ENCODE assay signal across 9 cellular contexts in the genomic region with DNA sequence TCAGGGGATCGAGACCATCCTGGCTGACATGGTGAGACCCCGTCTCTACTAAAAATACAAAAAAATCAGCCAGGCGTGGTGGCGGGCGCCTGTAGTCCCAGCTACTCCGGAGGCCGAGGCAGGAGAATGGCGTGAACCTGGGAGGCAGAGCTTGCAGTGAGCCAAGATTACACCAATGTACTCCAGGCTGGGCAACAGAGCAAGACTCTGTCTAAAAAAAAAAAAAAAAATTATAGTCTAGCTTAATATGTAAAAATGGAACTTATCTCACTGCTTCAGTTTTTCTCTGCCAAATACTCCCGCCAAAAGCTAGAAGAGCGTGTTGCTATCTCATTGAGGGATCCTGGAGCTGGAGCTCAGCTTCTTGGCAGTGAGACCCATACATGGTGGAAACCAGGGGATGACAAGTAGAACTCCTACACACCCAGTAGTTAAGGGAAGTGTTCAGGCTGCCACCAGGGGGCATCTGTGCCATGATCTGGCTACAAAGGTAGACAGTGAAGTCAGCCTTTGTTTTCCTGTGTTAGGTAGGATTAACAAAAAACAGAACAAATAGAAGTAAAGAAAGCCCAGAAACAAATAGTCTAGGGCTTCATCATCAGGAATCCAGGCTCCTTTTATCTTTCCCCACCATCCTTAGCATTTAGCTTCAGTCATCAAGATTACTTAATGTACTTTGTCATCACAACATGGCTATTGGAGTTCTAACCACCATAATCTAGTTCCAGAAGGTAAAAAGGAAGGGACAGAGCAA. TPM values are rescaled to one million over a fixed set of nuclear protein-coding genes. Genes with fewer than 3 reads are reported as not detected.
DNase-seq lines count a peak whose midpoint lies in the region; ATAC-seq and TF ChIP-seq lines count a peak whose summit lies in the region.
"Had no signal": no experiment of that assay in that cellular context is flagged by ENCODE, and none has a peak within 500 bp of the region (broad histone marks: within the 10 kb centered on the region; RNA-seq: fewer than 3 reads in every experiment).

No MANE protein-coding gene starts in this region.

- peaks cover 0 to 13% (median 0%) of the 10 kb centered on the region in 4 donors for H3K36me3 ChIP-seq in sigmoid colon

- peak; percentile 65 for ATAC-seq in GM21737 (IDR thresholded peaks at IDR 0.05; ENCODE audit: unreplicated experiment)
- ATAC-seq in T-helper 17 cell: peak; percentile 100
- peak; percentile 91 to 94 for ATAC-seq in right cardiac atrium
- no peak for ATAC-seq in GM21717 (IDR thresholded peaks at IDR 0.05; ENCODE audit: unreplicated experiment)

- H3K4me1 Mint-ChIP-seq in T-helper 17 cell: peaks cover 8% of the 10 kb centered on the region

- intact Hi-C loops in right cardiac atrium (cut with DNase I) (loop anchor here (2.0 to 10.0 kb wide), 2 partner anchors 62 to 64 kb away; a partner anchor contains a TSS), sigmoid colon (cut with DNase I) (loop anchor here (1.0 to 5.0 kb wide), 4 partner anchors 32 to 224 kb away; a partner anchor contains a TSS)

- H3K27ac Mint-ChIP-seq in T-helper 17 cell: no peak overlapping the region
- H3K27ac Mint-ChIP-seq: activated naive CD8-positive, alpha-beta T cell had no signal

- H3K27ac ChIP-seq in right cardiac atrium (ENCODE audit: low read length) (no peak overlapping the region), sigmoid colon (peak overlapping the region in 2 of 4 donors; percentile 21 to 37)

- no peak for TF ChIP-seq POLR2A in sigmoid colon (IDR thresholded peaks at IDR 0.05)

- WGBS in right cardiac atrium: 72% methylated on average over 10 of the region's 10 CpGs
- WGBS in sigmoid colon, 2 donors: 69 to 82% methylated on average over 10 of the region's 10 CpGs

- no peaks in the 10 kb centered on the region for H3K36me3 Mint-ChIP-seq in T-helper 17 cell (ENCODE audit: low read depth)

- TF ChIP-seq EP300 in sigmoid colon (IDR thresholded peaks at IDR 0.05): no peak

- H3K4me3 ChIP-seq in right cardiac atrium (ENCODE audit: low read length) (no peak overlapping the region), sigmoid colon (no peak overlapping the region)

- peak; percentile 62 to 87 (median 81) for TF ChIP-seq CTCF in sigmoid colon (IDR thresholded peaks at IDR 0.05)

- no peaks in the 10 kb centered on the region for H3K4me1 ChIP-seq in right cardiac atrium (ENCODE audit: control insufficient read depth, insufficient read depth, low read length)
- H3K4me1 ChIP-seq in sigmoid colon: peaks cover 0 to 4% (median 0%) of the 10 kb centered on the region in 4 donors

- H3K27me3 ChIP-seq in right cardiac atrium (ENCODE audit: control insufficient read depth, insufficient read depth): no peaks in the 10 kb centered on the region
- no peaks in the 10 kb centered on the region for H3K27me3 ChIP-seq in sigmoid colon

- no peaks in the 10 kb centered on the region for H3K9me3 ChIP-seq in T-helper 17 cell (ENCODE audit: control insufficient read depth, low read length, poor library complexity, severe bottlenecking)
- H3K9me3 ChIP-seq in right cardiac atrium (ENCODE audit: control insufficient read depth, low read length): no peaks in the 10 kb centered on the region
- no peaks in the 10 kb centered on the region for H3K9me3 ChIP-seq in sigmoid colon

- no peaks in the 10 kb centered on the region for H3K27me3 Mint-ChIP-seq in T-helper 17 cell
- H3K27me3 Mint-ChIP-seq: activated naive CD8-positive, alpha-beta T cell had no signal

- no peak overlapping the region for H3K4me3 Mint-ChIP-seq in T-helper 17 cell
- H3K4me3 Mint-ChIP-seq: activated naive CD8-positive, alpha-beta T cell had no signal

- DNase-seq in COR-L47 (lab: John Stamatoyannopoulos, UW) (peak; percentile 78), NCI-H1105 treated with DMSO at 0.1 percent for 48 hours (lab: John Stamatoyannopoulos, UW) (peak; percentile 74), T-helper 17 cell (peak; percentile 68 to 83 (median 70)), anterior cingulate cortex (lab: John Stamatoyannopoulos, UW) (peak in 49 of 58 donors; percentile 8 to 81 (median 50)), right cardiac atrium (peak; percentile 83 to 93 (median 88)), sigmoid colon (peak; percentile 92)

RNA-seq across cellular contexts. Expression of a gene that starts 33.6 kb away (rescaled TPM):
- total RNA-seq in T-helper 17 cell (10 to 100 TPM; 32.5 to 51.4 TPM), right cardiac atrium (10 to 100 TPM in 3 of 4 donors, 1 to 10 TPM in 1; 9.0 to 23.2 (median 14.7) TPM), sigmoid colon (10 to 100 TPM; 57.3 to 90.6 (median 77.6) TPM)
- polyA plus RNA-seq in right cardiac atrium (8.8 TPM), sigmoid colon (10 to 100 TPM; 29.8 to 42.0 (median 32.5) TPM)
